ENCODE assay signal across 8 cellular contexts in genomic region chr9:136865768-136866103, GRCh38. TPM values are rescaled to one million over a fixed set of nuclear protein-coding genes. Genes with fewer than 3 reads are reported as not detected.
DNase-seq lines count a peak whose midpoint lies in the region; ATAC-seq and TF ChIP-seq lines count a peak whose summit lies in the region.

No MANE protein-coding gene starts in this region.

- H3K36me3 ChIP-seq in WERI-Rb-1 (peaks cover 46% of the 10 kb centered on the region), heart left ventricle (peaks cover 0 to 41% (median 32%) of the 10 kb centered on the region in 9 donors)

- intact Hi-C loops in heart left ventricle (cut with DNase I), result loop anchor here in 5 of 10 donors (1.0 to 10.0 kb wide), 5 partner anchors 17 to 79 kb away; partner anchors contain the start of genes FBXW5 (in 4 of the 5) and PHPT1 (in 1 of the 5)

- ATAC-seq in GM18498 (IDR thresholded peaks at IDR 0.05; ENCODE audit: unreplicated experiment) (peak; percentile 28), heart left ventricle (peak in 2 of 4 donors; percentile 36 to 43)

- peaks cover 9% of the 10 kb centered on the region for H3K9me3 ChIP-seq in WERI-Rb-1 (ENCODE audit: severe bottlenecking)
- no peaks in the 10 kb centered on the region for H3K9me3 ChIP-seq in heart left ventricle

- H3K4me1 ChIP-seq in heart left ventricle, result peaks cover 0 to 27% (median 19%) of the 10 kb centered on the region in 12 donors

- peak overlapping the region; percentile 90 for H3K27ac ChIP-seq in WERI-Rb-1
- H3K27ac ChIP-seq in heart left ventricle, result peak overlapping the region in 11 of 12 donors; percentile 76 to 96 (median 90)

- WGBS in heart left ventricle, 4 donors, result 0 to 3% (median 2%) methylated on average over 11 to 20 of the region's 20 CpGs

- no peak for TF ChIP-seq POLR2A in heart left ventricle (IDR thresholded peaks at IDR 0.05)

- H3K27me3 ChIP-seq in WERI-Rb-1 (ENCODE audit: insufficient read depth, low read depth, severe bottlenecking), result no peaks in the 10 kb centered on the region
- H3K27me3 ChIP-seq in heart left ventricle, result no peaks in the 10 kb centered on the region

- TF ChIP-seq CTCF in WERI-Rb-1 (IDR thresholded peaks at IDR 0.05; ENCODE audit: low read depth, low read length) (no peak), heart left ventricle (IDR thresholded peaks at IDR 0.05) (no peak)

- DNase-seq in WERI-Rb-1, result no peak
- peak in 3 of 5 donors; percentile 25 to 49 (median 43) for DNase-seq in heart left ventricle
- no peak for DNase-seq in skeletal muscle cell (ENCODE audit: low read depth)
- no peak for DNase-seq in NCI-H345 (lab: John Stamatoyannopoulos, UW)
- DNase-seq in NCI-H524 treated with DMSO at 0.1 percent for 48 hours (lab: John Stamatoyannopoulos, UW), result no peak
- no peak for DNase-seq in NCI-H1105 (lab: John Stamatoyannopoulos, UW)
- DNase-seq in NOMO-1 treated with DMSO at 0.1 percent for 48 hours (lab: John Stamatoyannopoulos, UW; ENCODE audit: unreplicated experiment), result no peak

- H3K4me3 ChIP-seq in WERI-Rb-1 (ENCODE audit: low read depth, low read length) (peak overlapping the region; percentile 67), heart left ventricle (peak overlapping the region; percentile 41 to 97 (median 82)), skeletal muscle cell (ENCODE audit: low read depth, low read length) (peak overlapping the region; percentile 89)

RNA-seq across cellular contexts. Expression of gene EDF1, which starts 0.4 kb away (rescaled TPM):
- total RNA-seq in heart left ventricle, result 100 to 1,000 TPM; 289 to 467 (median 341) TPM
- 100 to 1,000 TPM; 454 to 605 TPM for polyA plus RNA-seq in heart left ventricle

RNA-seq across cellular contexts. Expression of gene MAMDC4, which starts 13.6 kb away (rescaled TPM):
- total RNA-seq in heart left ventricle, result 1 to 10 TPM; 2.9 to 8.3 (median 6.1) TPM
- polyA plus RNA-seq in heart left ventricle, result 10 to 100 TPM in 1 of 2 donors, 1 to 10 TPM in 1; 4.5 to 14.9 TPM

RNA-seq across cellular contexts. Expression of gene PHPT1, which starts 16.5 kb away (rescaled TPM):
- 100 to 1,000 TPM; 230 to 386 (median 266) TPM for total RNA-seq in heart left ventricle
- polyA plus RNA-seq in heart left ventricle, result 100 to 1,000 TPM; 225 to 717 TPM

RNA-seq across cellular contexts. Expression of gene TRAF2, which starts 20.6 kb away (rescaled TPM):
- 10 to 100 TPM in 3 of 9 donors, 1 to 10 TPM in 6; 6.3 to 14.7 (median 9.1) TPM for total RNA-seq in heart left ventricle
- 10 to 100 TPM; 10.6 to 28.3 TPM for polyA plus RNA-seq in heart left ventricle

RNA-seq across cellular contexts. Expression of gene AJM1, which starts 23.5 kb away (rescaled TPM):
- total RNA-seq in heart left ventricle, result 1 to 10 TPM; 2.6 to 7.0 (median 6.2) TPM
- 1 to 10 TPM; 2.8 to 5.5 TPM for polyA plus RNA-seq in heart left ventricle

Comparison
In these comparisons a context has a peak if more than half of its experiments do, and no peak if none do; other contexts are left out.
1. DNase-seq: peak in heart left ventricle (3 of 5); none in WERI-Rb-1 (single experiment), skeletal muscle cell (single experiment), NCI-H345 (single experiment), NCI-H524 treated with DMSO at 0.1 percent for 48 hours (single experiment), NCI-H1105 (single experiment) and NOMO-1 treated with DMSO at 0.1 percent for 48 hours (single experiment).
2. Peak in every context shown above with its lines, with median percentiles within 50 percentile points of each other: H3K4me3 ChIP-seq.